In genomic region chr3:99881121-99881524, GRCh38 we compare ENCODE assay signal across 16 cellular contexts.
DNase-seq lines count a peak whose midpoint lies in the region; ATAC-seq lines count a peak whose summit lies in the region.
"Had no signal": no experiment of that assay in that cellular context is flagged by ENCODE, and none has a peak within 500 bp of the region (broad histone marks: within the 10 kb centered on the region; RNA-seq: fewer than 3 reads in every experiment).

No MANE protein-coding gene starts in this region.

- 30% methylated on average over 2 of the region's 2 CpGs for WGBS in right cardiac atrium
- WGBS in urinary bladder, result 53% methylated on average over 2 of the region's 2 CpGs

- no peaks in the 10 kb centered on the region for H3K36me3 Mint-ChIP-seq in dendritic cell treated with granulocyte-macrophage colony-stimulating factor and Interleukin-4, amounts not matched to agents 40 ng/mL and 50 ng/mL, for 4 days (ENCODE audit: low read depth)
- H3K36me3 Mint-ChIP-seq: CD14-positive monocyte had no signal

- no peak for DNase-seq in right cardiac atrium
- DNase-seq in pulmonary artery endothelial cell (ENCODE audit: low read depth, low spot score), result peak; percentile 53
- no peak for DNase-seq in stimulated activated CD4-positive, alpha-beta T cell treated with anti-CD3 and anti-CD28 coated beads, Interleukin-15, amount 100 ng/mL, for 24 hours
- DNase-seq in kidney glomerular epithelial cell (lab: John Stamatoyannopoulos, UW), result no peak
- no peak for DNase-seq in SK-N-DZ (ENCODE audit: low spot score)
- DNase-seq: activated CD8-positive, alpha-beta T cell treated with anti-CD3 and anti-CD28 coated beads, Interleukin-2, amount 10 ng/mL, durations not matched to agents 7 days and 5 days; DMS79 treated with DMSO at 0.1 percent for 48 hours; effector memory CD4-positive, alpha-beta T cell; Kasumi-1; NCI-H1694 treated with DMSO at 0.1 percent for 48 hours; NCI-H524; PC-3 had no signal

- no peak overlapping the region for H3K4me3 Mint-ChIP-seq in dendritic cell treated with granulocyte-macrophage colony-stimulating factor and Interleukin-4, amounts not matched to agents 40 ng/mL and 50 ng/mL, for 4 days
- H3K4me3 Mint-ChIP-seq: activated CD8-positive, alpha-beta T cell treated with anti-CD3 and anti-CD28 coated beads, Interleukin-2, amount 10 ng/mL, durations not matched to agents 7 days and 5 days; CD14-positive monocyte had no signal

- H3K4me3 ChIP-seq in right cardiac atrium (ENCODE audit: low read length), result no peak overlapping the region
- no peak overlapping the region for H3K4me3 ChIP-seq in urinary bladder (ENCODE audit: low read depth, low read length)

- no peaks in the 10 kb centered on the region for H3K9me3 ChIP-seq in right cardiac atrium (ENCODE audit: control insufficient read depth, low read length)

- H3K27ac Mint-ChIP-seq in dendritic cell treated with granulocyte-macrophage colony-stimulating factor and Interleukin-4, amounts not matched to agents 40 ng/mL and 50 ng/mL, for 4 days, result peak overlapping the region; percentile 23
- H3K27ac Mint-ChIP-seq: activated CD8-positive, alpha-beta T cell treated with anti-CD3 and anti-CD28 coated beads, Interleukin-2, amount 10 ng/mL, durations not matched to agents 7 days and 5 days; activated T-helper 2 cell treated with anti-CD3 and anti-CD28 coated beads, Interferon-gamma antibody, Interleukin-2, Interleukin-4, amounts not matched to agents 10 μg/mL and 5 μg/mL and 100 μg/mL, durations not matched to agents 14 hours and 24 hours and 36 hours had no signal

- no peaks in the 10 kb centered on the region for H3K36me3 ChIP-seq in urinary bladder (ENCODE audit: insufficient read depth)

- peaks cover 5% of the 10 kb centered on the region for H3K4me1 ChIP-seq in right cardiac atrium (ENCODE audit: control insufficient read depth, insufficient read depth, low read length)
- H3K4me1 ChIP-seq in urinary bladder (ENCODE audit: insufficient read depth), result no peaks in the 10 kb centered on the region

- no peaks in the 10 kb centered on the region for H3K27me3 ChIP-seq in right cardiac atrium (ENCODE audit: control insufficient read depth, insufficient read depth)

- H3K27ac ChIP-seq in right cardiac atrium (ENCODE audit: low read length) (peak overlapping the region; percentile 98), urinary bladder (ENCODE audit: low read depth) (peak overlapping the region; percentile 28)

- peak; percentile 73 to 74 for ATAC-seq in right cardiac atrium
- ATAC-seq: activated CD8-positive, alpha-beta T cell treated with anti-CD3 and anti-CD28 coated beads, Interleukin-2, amount 10 ng/mL, durations not matched to agents 7 days and 5 days; PC-3 had no signal

- intact Hi-C loops in dendritic cell treated with granulocyte-macrophage colony-stimulating factor and Interleukin-4, amounts not matched to agents 40 ng/mL and 50 ng/mL, for 4 days (cut with micrococcal nuclease), result no loop called here
- intact Hi-C loops in right cardiac atrium (cut with DNase I), result no loop called here

- H3K4me1 Mint-ChIP-seq in dendritic cell treated with granulocyte-macrophage colony-stimulating factor and Interleukin-4, amounts not matched to agents 40 ng/mL and 50 ng/mL, for 4 days (ENCODE audit: low read depth), result peaks cover 39% of the 10 kb centered on the region

- no peaks in the 10 kb centered on the region for H3K9me3 Mint-ChIP-seq in dendritic cell treated with granulocyte-macrophage colony-stimulating factor and Interleukin-4, amounts not matched to agents 40 ng/mL and 50 ng/mL, for 4 days
- H3K9me3 Mint-ChIP-seq: CD14-positive monocyte had no signal

- H3K27me3 Mint-ChIP-seq in dendritic cell treated with granulocyte-macrophage colony-stimulating factor and Interleukin-4, amounts not matched to agents 40 ng/mL and 50 ng/mL, for 4 days, result no peaks in the 10 kb centered on the region
